1 cellular context compared by ENCODE assay signal in the genomic region with DNA sequence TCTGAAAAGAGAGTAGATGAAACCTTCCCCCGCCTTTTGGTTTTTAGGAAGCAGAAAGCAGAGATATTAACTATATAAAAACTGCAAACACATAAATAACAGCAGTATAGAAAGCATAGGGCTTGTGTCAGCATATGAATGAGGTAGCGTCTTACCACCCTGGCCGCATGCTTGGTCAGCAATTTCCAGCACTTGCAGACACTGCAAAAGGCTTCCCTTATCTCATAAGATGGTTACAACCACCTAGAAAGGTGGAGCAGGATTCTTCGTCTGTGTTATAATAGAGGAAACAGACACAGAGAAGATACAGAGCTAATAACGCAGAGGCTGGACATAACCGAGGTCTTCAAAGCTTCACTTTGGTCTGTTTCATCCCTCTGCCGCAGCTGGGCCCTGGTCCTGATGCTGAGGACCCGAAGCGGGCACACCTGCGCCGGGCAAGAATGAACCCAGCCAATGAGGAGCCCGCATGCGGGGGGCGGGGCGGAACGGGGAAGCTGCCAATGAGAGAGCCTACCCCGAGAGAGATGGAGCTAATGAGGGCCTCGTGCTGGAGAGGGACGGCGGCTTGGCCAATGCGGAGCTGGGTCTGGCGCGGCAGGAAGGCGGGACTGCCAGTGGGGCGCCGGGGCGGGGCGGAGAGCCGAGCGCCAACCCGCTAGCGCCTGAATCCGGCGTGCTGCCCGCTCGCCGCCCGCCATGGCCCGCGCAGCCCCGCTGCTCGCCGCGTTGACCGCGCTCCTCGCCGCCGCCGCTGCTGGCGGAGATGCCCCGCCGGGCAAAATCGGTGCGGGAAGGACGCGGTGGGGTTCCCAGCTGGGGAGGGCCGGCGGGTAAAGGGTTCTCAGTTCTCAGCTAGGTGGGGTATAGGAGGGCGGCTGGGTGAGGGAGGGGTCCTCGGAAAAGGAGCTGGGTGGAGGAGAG.
A peak's percentile ranks its signal among the peaks of the same experiment; 100 is the strongest.
TF ChIP-seq lines count a peak whose summit lies in the region.

A gene with protein sequence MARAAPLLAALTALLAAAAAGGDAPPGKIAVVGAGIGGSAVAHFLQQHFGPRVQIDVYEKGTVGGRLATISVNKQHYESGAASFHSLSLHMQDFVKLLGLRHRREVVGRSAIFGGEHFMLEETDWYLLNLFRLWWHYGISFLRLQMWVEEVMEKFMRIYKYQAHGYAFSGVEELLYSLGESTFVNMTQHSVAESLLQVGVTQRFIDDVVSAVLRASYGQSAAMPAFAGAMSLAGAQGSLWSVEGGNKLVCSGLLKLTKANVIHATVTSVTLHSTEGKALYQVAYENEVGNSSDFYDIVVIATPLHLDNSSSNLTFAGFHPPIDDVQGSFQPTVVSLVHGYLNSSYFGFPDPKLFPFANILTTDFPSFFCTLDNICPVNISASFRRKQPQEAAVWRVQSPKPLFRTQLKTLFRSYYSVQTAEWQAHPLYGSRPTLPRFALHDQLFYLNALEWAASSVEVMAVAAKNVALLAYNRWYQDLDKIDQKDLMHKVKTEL (plus strand): TSS at position 677 of the 924 bp plus-strand sequence. CDS start 23 bp downstream, at position 700.

TF ChIP-seq in GM12878, 131 proteins besides CTCF, POLR2A, EP300 and RAD21 (continued from another document and continues in another):
- TF ChIP-seq, protein P1, sequence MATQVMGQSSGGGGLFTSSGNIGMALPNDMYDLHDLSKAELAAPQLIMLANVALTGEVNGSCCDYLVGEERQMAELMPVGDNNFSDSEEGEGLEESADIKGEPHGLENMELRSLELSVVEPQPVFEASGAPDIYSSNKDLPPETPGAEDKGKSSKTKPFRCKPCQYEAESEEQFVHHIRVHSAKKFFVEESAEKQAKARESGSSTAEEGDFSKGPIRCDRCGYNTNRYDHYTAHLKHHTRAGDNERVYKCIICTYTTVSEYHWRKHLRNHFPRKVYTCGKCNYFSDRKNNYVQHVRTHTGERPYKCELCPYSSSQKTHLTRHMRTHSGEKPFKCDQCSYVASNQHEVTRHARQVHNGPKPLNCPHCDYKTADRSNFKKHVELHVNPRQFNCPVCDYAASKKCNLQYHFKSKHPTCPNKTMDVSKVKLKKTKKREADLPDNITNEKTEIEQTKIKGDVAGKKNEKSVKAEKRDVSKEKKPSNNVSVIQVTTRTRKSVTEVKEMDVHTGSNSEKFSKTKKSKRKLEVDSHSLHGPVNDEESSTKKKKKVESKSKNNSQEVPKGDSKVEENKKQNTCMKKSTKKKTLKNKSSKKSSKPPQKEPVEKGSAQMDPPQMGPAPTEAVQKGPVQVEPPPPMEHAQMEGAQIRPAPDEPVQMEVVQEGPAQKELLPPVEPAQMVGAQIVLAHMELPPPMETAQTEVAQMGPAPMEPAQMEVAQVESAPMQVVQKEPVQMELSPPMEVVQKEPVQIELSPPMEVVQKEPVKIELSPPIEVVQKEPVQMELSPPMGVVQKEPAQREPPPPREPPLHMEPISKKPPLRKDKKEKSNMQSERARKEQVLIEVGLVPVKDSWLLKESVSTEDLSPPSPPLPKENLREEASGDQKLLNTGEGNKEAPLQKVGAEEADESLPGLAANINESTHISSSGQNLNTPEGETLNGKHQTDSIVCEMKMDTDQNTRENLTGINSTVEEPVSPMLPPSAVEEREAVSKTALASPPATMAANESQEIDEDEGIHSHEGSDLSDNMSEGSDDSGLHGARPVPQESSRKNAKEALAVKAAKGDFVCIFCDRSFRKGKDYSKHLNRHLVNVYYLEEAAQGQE (IDR thresholded peaks at IDR 0.05; ENCODE audit: low read depth, low read length): no peak
- TF ChIP-seq IRF4 (IDR thresholded peaks at IDR 0.05; ENCODE audit: low read depth, low read length) (no peak), ZSCAN29 (IDR thresholded peaks at IDR 0.05) (peak; percentile 64; the same call in 1 of the 2 replicates), NFXL1 (IDR thresholded peaks at IDR 0.05; ENCODE audit: borderline replicate concordance) (0 out of 2 replicates have a peak, but pooled peaks have one; percentile 48), SMAD1 (IDR thresholded peaks at IDR 0.05; ENCODE audit: low read depth, partially characterized antibody) (no peak), ZBED1 (IDR thresholded peaks at IDR 0.05; ENCODE audit: borderline replicate concordance) (no peak), NBN (IDR thresholded peaks at IDR 0.05) (no peak), ZNF622 (IDR thresholded peaks at IDR 0.05) (no peak), SIN3A (IDR thresholded peaks at IDR 0.05; ENCODE audit: low read depth, low read length) (no peak), MYB (IDR thresholded peaks at IDR 0.05; ENCODE audit: borderline replicate concordance, low read depth, low read length) (no peak), PAX8 (IDR thresholded peaks at IDR 0.05) (no peak), GATAD2B (conservative IDR thresholded peaks at IDR 0.05; ENCODE audit: low read depth) (peak; percentile 85), NR2C1 (IDR thresholded peaks at IDR 0.05) (no peak), NFIC (IDR thresholded peaks at IDR 0.05; ENCODE audit: low read depth, low read length) (no peak), ASH2L (IDR thresholded peaks at IDR 0.05; ENCODE audit: borderline replicate concordance, low read depth) (no peak), BACH1 (IDR thresholded peaks at IDR 0.05; ENCODE audit: borderline replicate concordance) (peak; percentile 66), SRF (IDR thresholded peaks at IDR 0.05; ENCODE audit: low read depth in 2 of 2, low read length in 2 of 2) (no peak), MXI1 (IDR thresholded peaks at IDR 0.05; ENCODE audit: low read depth, low read length) (no peak; the same call in 1 of the 2 replicates), JUND (IDR thresholded peaks at IDR 0.05; ENCODE audit: low read depth, low read length) (peak; percentile 90; the same call in 1 of the 2 replicates), NRF1 (conservative IDR thresholded peaks at IDR 0.05; ENCODE audit: low read depth, low read length) (no peak), SMC3 (IDR thresholded peaks at IDR 0.05; ENCODE audit: borderline replicate concordance, low read length) (no peak)
- TF ChIP-seq, protein P2, sequence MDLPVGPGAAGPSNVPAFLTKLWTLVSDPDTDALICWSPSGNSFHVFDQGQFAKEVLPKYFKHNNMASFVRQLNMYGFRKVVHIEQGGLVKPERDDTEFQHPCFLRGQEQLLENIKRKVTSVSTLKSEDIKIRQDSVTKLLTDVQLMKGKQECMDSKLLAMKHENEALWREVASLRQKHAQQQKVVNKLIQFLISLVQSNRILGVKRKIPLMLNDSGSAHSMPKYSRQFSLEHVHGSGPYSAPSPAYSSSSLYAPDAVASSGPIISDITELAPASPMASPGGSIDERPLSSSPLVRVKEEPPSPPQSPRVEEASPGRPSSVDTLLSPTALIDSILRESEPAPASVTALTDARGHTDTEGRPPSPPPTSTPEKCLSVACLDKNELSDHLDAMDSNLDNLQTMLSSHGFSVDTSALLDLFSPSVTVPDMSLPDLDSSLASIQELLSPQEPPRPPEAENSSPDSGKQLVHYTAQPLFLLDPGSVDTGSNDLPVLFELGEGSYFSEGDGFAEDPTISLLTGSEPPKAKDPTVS (IDR thresholded peaks at IDR 0.05; ENCODE audit: low read depth, low read length): no peak
- TF ChIP-seq, protein P3, sequence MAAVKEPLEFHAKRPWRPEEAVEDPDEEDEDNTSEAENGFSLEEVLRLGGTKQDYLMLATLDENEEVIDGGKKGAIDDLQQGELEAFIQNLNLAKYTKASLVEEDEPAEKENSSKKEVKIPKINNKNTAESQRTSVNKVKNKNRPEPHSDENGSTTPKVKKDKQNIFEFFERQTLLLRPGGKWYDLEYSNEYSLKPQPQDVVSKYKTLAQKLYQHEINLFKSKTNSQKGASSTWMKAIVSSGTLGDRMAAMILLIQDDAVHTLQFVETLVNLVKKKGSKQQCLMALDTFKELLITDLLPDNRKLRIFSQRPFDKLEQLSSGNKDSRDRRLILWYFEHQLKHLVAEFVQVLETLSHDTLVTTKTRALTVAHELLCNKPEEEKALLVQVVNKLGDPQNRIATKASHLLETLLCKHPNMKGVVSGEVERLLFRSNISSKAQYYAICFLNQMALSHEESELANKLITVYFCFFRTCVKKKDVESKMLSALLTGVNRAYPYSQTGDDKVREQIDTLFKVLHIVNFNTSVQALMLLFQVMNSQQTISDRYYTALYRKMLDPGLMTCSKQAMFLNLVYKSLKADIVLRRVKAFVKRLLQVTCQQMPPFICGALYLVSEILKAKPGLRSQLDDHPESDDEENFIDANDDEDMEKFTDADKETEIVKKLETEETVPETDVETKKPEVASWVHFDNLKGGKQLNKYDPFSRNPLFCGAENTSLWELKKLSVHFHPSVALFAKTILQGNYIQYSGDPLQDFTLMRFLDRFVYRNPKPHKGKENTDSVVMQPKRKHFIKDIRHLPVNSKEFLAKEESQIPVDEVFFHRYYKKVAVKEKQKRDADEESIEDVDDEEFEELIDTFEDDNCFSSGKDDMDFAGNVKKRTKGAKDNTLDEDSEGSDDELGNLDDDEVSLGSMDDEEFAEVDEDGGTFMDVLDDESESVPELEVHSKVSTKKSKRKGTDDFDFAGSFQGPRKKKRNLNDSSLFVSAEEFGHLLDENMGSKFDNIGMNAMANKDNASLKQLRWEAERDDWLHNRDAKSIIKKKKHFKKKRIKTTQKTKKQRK (IDR thresholded peaks at IDR 0.05; ENCODE audit: low read depth, low read length): peak; percentile 87
- TF ChIP-seq, protein P4, sequence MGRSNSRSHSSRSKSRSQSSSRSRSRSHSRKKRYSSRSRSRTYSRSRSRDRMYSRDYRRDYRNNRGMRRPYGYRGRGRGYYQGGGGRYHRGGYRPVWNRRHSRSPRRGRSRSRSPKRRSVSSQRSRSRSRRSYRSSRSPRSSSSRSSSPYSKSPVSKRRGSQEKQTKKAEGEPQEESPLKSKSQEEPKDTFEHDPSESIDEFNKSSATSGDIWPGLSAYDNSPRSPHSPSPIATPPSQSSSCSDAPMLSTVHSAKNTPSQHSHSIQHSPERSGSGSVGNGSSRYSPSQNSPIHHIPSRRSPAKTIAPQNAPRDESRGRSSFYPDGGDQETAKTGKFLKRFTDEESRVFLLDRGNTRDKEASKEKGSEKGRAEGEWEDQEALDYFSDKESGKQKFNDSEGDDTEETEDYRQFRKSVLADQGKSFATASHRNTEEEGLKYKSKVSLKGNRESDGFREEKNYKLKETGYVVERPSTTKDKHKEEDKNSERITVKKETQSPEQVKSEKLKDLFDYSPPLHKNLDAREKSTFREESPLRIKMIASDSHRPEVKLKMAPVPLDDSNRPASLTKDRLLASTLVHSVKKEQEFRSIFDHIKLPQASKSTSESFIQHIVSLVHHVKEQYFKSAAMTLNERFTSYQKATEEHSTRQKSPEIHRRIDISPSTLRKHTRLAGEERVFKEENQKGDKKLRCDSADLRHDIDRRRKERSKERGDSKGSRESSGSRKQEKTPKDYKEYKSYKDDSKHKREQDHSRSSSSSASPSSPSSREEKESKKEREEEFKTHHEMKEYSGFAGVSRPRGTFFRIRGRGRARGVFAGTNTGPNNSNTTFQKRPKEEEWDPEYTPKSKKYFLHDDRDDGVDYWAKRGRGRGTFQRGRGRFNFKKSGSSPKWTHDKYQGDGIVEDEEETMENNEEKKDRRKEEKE (IDR thresholded peaks at IDR 0.05): peak; percentile 86
- TF ChIP-seq, protein P5, sequence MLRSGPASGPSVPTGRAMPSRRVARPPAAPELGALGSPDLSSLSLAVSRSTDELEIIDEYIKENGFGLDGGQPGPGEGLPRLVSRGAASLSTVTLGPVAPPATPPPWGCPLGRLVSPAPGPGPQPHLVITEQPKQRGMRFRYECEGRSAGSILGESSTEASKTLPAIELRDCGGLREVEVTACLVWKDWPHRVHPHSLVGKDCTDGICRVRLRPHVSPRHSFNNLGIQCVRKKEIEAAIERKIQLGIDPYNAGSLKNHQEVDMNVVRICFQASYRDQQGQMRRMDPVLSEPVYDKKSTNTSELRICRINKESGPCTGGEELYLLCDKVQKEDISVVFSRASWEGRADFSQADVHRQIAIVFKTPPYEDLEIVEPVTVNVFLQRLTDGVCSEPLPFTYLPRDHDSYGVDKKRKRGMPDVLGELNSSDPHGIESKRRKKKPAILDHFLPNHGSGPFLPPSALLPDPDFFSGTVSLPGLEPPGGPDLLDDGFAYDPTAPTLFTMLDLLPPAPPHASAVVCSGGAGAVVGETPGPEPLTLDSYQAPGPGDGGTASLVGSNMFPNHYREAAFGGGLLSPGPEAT (IDR thresholded peaks at IDR 0.05; ENCODE audit: low read depth): peak; percentile 77
- TF ChIP-seq, protein P6, sequence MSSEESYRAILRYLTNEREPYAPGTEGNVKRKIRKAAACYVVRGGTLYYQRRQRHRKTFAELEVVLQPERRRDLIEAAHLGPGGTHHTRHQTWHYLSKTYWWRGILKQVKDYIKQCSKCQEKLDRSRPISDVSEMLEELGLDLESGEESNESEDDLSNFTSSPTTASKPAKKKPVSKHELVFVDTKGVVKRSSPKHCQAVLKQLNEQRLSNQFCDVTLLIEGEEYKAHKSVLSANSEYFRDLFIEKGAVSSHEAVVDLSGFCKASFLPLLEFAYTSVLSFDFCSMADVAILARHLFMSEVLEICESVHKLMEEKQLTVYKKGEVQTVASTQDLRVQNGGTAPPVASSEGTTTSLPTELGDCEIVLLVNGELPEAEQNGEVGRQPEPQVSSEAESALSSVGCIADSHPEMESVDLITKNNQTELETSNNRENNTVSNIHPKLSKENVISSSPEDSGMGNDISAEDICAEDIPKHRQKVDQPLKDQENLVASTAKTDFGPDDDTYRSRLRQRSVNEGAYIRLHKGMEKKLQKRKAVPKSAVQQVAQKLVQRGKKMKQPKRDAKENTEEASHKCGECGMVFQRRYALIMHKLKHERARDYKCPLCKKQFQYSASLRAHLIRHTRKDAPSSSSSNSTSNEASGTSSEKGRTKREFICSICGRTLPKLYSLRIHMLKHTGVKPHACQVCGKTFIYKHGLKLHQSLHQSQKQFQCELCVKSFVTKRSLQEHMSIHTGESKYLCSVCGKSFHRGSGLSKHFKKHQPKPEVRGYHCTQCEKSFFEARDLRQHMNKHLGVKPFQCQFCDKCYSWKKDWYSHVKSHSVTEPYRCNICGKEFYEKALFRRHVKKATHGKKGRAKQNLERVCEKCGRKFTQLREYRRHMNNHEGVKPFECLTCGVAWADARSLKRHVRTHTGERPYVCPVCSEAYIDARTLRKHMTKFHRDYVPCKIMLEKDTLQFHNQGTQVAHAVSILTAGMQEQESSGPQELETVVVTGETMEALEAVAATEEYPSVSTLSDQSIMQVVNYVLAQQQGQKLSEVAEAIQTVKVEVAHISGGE (CRISPR knock-in tag; IDR thresholded peaks at IDR 0.05): no peak
- TF ChIP-seq, protein P7, sequence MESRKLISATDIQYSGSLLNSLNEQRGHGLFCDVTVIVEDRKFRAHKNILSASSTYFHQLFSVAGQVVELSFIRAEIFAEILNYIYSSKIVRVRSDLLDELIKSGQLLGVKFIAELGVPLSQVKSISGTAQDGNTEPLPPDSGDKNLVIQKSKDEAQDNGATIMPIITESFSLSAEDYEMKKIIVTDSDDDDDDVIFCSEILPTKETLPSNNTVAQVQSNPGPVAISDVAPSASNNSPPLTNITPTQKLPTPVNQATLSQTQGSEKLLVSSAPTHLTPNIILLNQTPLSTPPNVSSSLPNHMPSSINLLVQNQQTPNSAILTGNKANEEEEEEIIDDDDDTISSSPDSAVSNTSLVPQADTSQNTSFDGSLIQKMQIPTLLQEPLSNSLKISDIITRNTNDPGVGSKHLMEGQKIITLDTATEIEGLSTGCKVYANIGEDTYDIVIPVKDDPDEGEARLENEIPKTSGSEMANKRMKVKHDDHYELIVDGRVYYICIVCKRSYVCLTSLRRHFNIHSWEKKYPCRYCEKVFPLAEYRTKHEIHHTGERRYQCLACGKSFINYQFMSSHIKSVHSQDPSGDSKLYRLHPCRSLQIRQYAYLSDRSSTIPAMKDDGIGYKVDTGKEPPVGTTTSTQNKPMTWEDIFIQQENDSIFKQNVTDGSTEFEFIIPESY (IDR thresholded peaks at IDR 0.05): no peak
